8 cellular contexts compared by ENCODE assay signal in genomic region chr17:18038861-18039534, GRCh38. TPM values are rescaled to one million over a fixed set of nuclear protein-coding genes. Genes with fewer than 3 reads are reported as not detected.
DNase-seq lines count a peak whose midpoint lies in the region; ATAC-seq, FAIRE-seq and TF ChIP-seq lines count a peak whose summit lies in the region.

Gene ATPAF2 (minus strand): TSS chr17:18039168. CDS start chr17:18039013, 155 bp downstream.
Gene GID4 (plus strand): TSS chr17:18039408. CDS start chr17:18039465, 57 bp downstream.

- H3K36me3 Mint-ChIP-seq in T-helper 2 cell treated with Interferon-gamma antibody and Interleukin-4, amounts not matched to agents 5 μg/mL and 100 μg/mL, for 36 hours (ENCODE audit: low read depth), result peaks cover 3% of the 10 kb centered on the region

- peak; percentile 92 for FAIRE-seq in urothelium cell line (lab: Jason Lieb, UNC)

- peaks cover 3 to 18% of the 10 kb centered on the region in 2 donors for H3K4me1 ChIP-seq in ascending aorta
- peaks cover 16% of the 10 kb centered on the region for H3K4me1 ChIP-seq in right cardiac atrium (ENCODE audit: control insufficient read depth, insufficient read depth, low read length)

- H3K27me3 Mint-ChIP-seq in T-helper 2 cell treated with Interferon-gamma antibody and Interleukin-4, amounts not matched to agents 5 μg/mL and 100 μg/mL, for 36 hours (ENCODE audit: low read depth), result no peaks in the 10 kb centered on the region

- WGBS in right cardiac atrium, result under 1% methylated on average over 67 of the region's 67 CpGs

- H3K9me3 ChIP-seq in ascending aorta (no peaks in the 10 kb centered on the region), right cardiac atrium (ENCODE audit: control insufficient read depth, low read length) (no peaks in the 10 kb centered on the region)

- peaks cover 33% of the 10 kb centered on the region for H3K4me1 Mint-ChIP-seq in T-helper 2 cell treated with Interferon-gamma antibody and Interleukin-4, amounts not matched to agents 5 μg/mL and 100 μg/mL, for 36 hours (ENCODE audit: low read depth)

- no peaks in the 10 kb centered on the region for H3K27me3 ChIP-seq in ascending aorta
- H3K27me3 ChIP-seq in right cardiac atrium (ENCODE audit: control insufficient read depth, insufficient read depth), result no peaks in the 10 kb centered on the region

- no peaks in the 10 kb centered on the region for H3K36me3 ChIP-seq in ascending aorta

- peak; percentile 89 for ATAC-seq in GM18502 (IDR thresholded peaks at IDR 0.05; ENCODE audit: poor library complexity, unreplicated experiment)
- ATAC-seq in HG02943 (IDR thresholded peaks at IDR 0.05; ENCODE audit: low read depth, unreplicated experiment), result peak; percentile 84
- ATAC-seq in right cardiac atrium, result peak; percentile 98

- H3K27ac ChIP-seq in ascending aorta (peak within 1 kb of the TSS; percentile 62 to 76), right cardiac atrium (ENCODE audit: low read length) (peak within 1 kb of the TSS; percentile 58)

- DNase-seq in NCI-H187 treated with DMSO at 0.1 percent for 48 hours (lab: John Stamatoyannopoulos, UW), result peak; percentile 88
- DNase-seq in T-helper 2 cell treated with Interferon-gamma antibody and Interleukin-4, amounts not matched to agents 5 μg/mL and 100 μg/mL, for 36 hours (ENCODE audit: low spot score), result peak; percentile 100
- peak; percentile 98 to 100 for DNase-seq in ascending aorta (ENCODE audit: low spot score in 2 of 2)
- peak; percentile 100 for DNase-seq in right cardiac atrium
- DNase-seq in pulmonary artery endothelial cell (ENCODE audit: low read depth, low spot score), result peak; percentile 97
- DNase-seq in urothelium cell line (ENCODE audit: low spot score), result peak; percentile 99

- H3K9me3 Mint-ChIP-seq in T-helper 2 cell treated with Interferon-gamma antibody and Interleukin-4, amounts not matched to agents 5 μg/mL and 100 μg/mL, for 36 hours, result no peaks in the 10 kb centered on the region

- H3K4me3 ChIP-seq in ascending aorta (peak within 1 kb of the TSS; percentile 93 to 98), right cardiac atrium (ENCODE audit: low read length) (peak within 1 kb of the TSS; percentile 83)

- H3K27ac Mint-ChIP-seq in T-helper 2 cell treated with Interferon-gamma antibody and Interleukin-4, amounts not matched to agents 5 μg/mL and 100 μg/mL, for 36 hours, result peak within 1 kb of the TSS; percentile 97

- no peak for TF ChIP-seq CTCF in ascending aorta (IDR thresholded peaks at IDR 0.05)

- intact Hi-C loops in ascending aorta (cut with DNase I) (loop anchor here (1.0 to 10.0 kb wide), 9 partner anchors 48 to 757 kb away; partner anchors contain the start of genes ALKBH5, COPS3, DRC3 and DRG2), right cardiac atrium (cut with DNase I) (loop anchor here in 3 of 4 donors (5.0 to 10.0 kb wide), 5 partner anchors 64 to 364 kb away; partner anchors contain the start of genes RAI1 (in 2 of the 3), DRC3 (in 1 of the 3) and TOM1L2 (in 1 of the 3))

- H3K4me3 Mint-ChIP-seq in T-helper 2 cell treated with Interferon-gamma antibody and Interleukin-4, amounts not matched to agents 5 μg/mL and 100 μg/mL, for 36 hours, result peak within 1 kb of the TSS; percentile 98

RNA-seq across cellular contexts. Expression of gene ATPAF2, which starts in this region (rescaled TPM):
- total RNA-seq in ascending aorta, result 2.6 TPM
- 10 to 100 TPM; 22.0 to 31.6 (median 29.3) TPM for total RNA-seq in right cardiac atrium
- 33.6 TPM for polyA plus RNA-seq in right cardiac atrium
- 21.2 and 23.3 TPM in 2 replicates for total RNA-seq in pulmonary artery endothelial cell

RNA-seq across cellular contexts. Expression of gene GID4, which starts in this region (rescaled TPM):
- total RNA-seq in ascending aorta (8.3 TPM), right cardiac atrium (10 to 100 TPM; 13.8 to 20.7 (median 15.5) TPM), pulmonary artery endothelial cell (6.1 and 7.9 TPM in 2 replicates)
- 8.1 TPM for polyA plus RNA-seq in right cardiac atrium

Comparison
In these comparisons a context has a peak if more than half of its experiments do, and no peak if none do; other contexts are left out.
1. Peak in every context shown above with its lines: DNase-seq, ATAC-seq, H3K4me3 ChIP-seq and H3K27ac ChIP-seq.